ENCODE assay signal across 8 cellular contexts in the genomic region with DNA sequence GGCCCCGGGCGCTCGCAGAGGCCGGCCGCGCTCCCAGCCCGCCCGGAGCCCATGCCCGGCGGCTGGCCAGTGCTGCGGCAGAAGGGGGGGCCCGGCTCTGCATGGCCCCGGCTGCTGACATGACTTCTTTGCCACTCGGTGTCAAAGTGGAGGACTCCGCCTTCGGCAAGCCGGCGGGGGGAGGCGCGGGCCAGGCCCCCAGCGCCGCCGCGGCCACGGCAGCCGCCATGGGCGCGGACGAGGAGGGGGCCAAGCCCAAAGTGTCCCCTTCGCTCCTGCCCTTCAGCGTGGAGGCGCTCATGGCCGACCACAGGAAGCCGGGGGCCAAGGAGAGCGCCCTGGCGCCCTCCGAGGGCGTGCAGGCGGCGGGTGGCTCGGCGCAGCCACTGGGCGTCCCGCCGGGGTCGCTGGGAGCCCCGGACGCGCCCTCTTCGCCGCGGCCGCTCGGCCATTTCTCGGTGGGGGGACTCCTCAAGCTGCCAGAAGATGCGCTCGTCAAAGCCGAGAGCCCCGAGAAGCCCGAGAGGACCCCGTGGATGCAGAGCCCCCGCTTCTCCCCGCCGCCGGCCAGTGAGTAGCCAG. TPM values are rescaled to one million over a fixed set of nuclear protein-coding genes. Genes with fewer than 3 reads are reported as not detected.
DNase-seq lines count a peak whose midpoint lies in the region; ATAC-seq and TF ChIP-seq lines count a peak whose summit lies in the region.

No MANE protein-coding gene starts in this region.

- H3K9me3 ChIP-seq in iPS-18a (ENCODE audit: control insufficient read depth, low read depth, low read length), result no peaks in the 10 kb centered on the region
- no peaks in the 10 kb centered on the region for H3K9me3 ChIP-seq in suprapubic skin

- no peak for TF ChIP-seq CTCF in VCaP (conservative IDR thresholded peaks at IDR 0.05)
- TF ChIP-seq CTCF in suprapubic skin (IDR thresholded peaks at IDR 0.05), result no peak

- no peak overlapping the region for H3K9ac ChIP-seq in iPS-18a (ENCODE audit: low read length)

- peaks cover 6% of the 10 kb centered on the region for H3K4me1 ChIP-seq in iPS-18a (ENCODE audit: control insufficient read depth, low read depth, low read length)
- peaks cover 68% of the 10 kb centered on the region for H3K4me1 ChIP-seq in suprapubic skin

- ATAC-seq in GM19043 (IDR thresholded peaks at IDR 0.05; ENCODE audit: low read depth, unreplicated experiment) (peak; percentile 20), HG02981 (IDR thresholded peaks at IDR 0.05; ENCODE audit: unreplicated experiment) (peak; percentile 29)

- H3K27ac ChIP-seq in VCaP (peak overlapping the region; percentile 65; the same call in 1 of the 2 replicates), iPS-18a (ENCODE audit: low read length) (no peak overlapping the region), suprapubic skin (peak overlapping the region; percentile 85)

- TF ChIP-seq POLR2A in suprapubic skin (IDR thresholded peaks at IDR 0.05), result no peak

- H3K4me3 ChIP-seq in iPS-18a (ENCODE audit: low read length) (peak overlapping the region; percentile 29), suprapubic skin (peak overlapping the region; percentile 70)

- TF ChIP-seq EP300 in suprapubic skin (IDR thresholded peaks at IDR 0.05), result no peak

- DNase-seq in suprapubic skin (ENCODE audit: low spot score in 2 of 2), result no peak
- DNase-seq in SHP77 treated with DMSO at 0.1 percent for 48 hours (lab: John Stamatoyannopoulos, UW), result no peak
- no peak for DNase-seq in A172 (ENCODE audit: low spot score)
- DNase-seq in NCI-H446 treated with DMSO at 0.1 percent for 48 hours (lab: John Stamatoyannopoulos, UW), result no peak

- 0% methylated on average over 11 of the region's 65 CpGs for WGBS in suprapubic skin

- H3K36me3 ChIP-seq in iPS-18a (ENCODE audit: control insufficient read depth, low read depth, low read length) (no peaks in the 10 kb centered on the region), suprapubic skin (peaks cover 8% of the 10 kb centered on the region)

- peaks cover 97% of the 10 kb centered on the region for H3K27me3 ChIP-seq in iPS-18a (ENCODE audit: control insufficient read depth, insufficient read depth, low read length)
- H3K27me3 ChIP-seq in suprapubic skin, result peaks cover 98% of the 10 kb centered on the region

RNA-seq across cellular contexts. Expression of a gene that starts 0.4 kb away (rescaled TPM):
- total RNA-seq in suprapubic skin, result 1 to 10 TPM; 2.0 to 7.2 (median 4.9) TPM
- total RNA-seq in A172 (2014; rRNA removed; shearing (Covaris generic)), result 6.0 and 9.9 TPM in 2 replicates
